Comparison of ENCODE assay signal across 9 cellular contexts in genomic region chr10:32332299-32332750, GRCh38. TPM values are rescaled to one million over a fixed set of nuclear protein-coding genes. Genes with fewer than 3 reads are reported as not detected.
DNase-seq lines count a peak whose midpoint lies in the region; ATAC-seq, FAIRE-seq and TF ChIP-seq lines count a peak whose summit lies in the region.
"Had no signal": no experiment of that assay in that cellular context is flagged by ENCODE, and none has a peak within 500 bp of the region (broad histone marks: within the 10 kb centered on the region; RNA-seq: fewer than 3 reads in every experiment).

No MANE protein-coding gene starts in this region.

- POLR2A ChIA-PET in HepG2 (lab: Yijun Ruan, JAX) = no interaction called here

- WGBS in HepG2 (ENCODE audit: low lambda C conversion rate) = 95% methylated on average over 3 of the region's 3 CpGs
- 18 to 48% methylated on average over 3 of the region's 3 CpGs for WGBS in tibial nerve, 2 donors

- no peaks in the 10 kb centered on the region for H3K9me3 ChIP-seq in HepG2 (ENCODE audit: low read length)
- no peaks in the 10 kb centered on the region for H3K9me3 ChIP-seq in tibial nerve

- no peak for FAIRE-seq in HepG2 (lab: Jason Lieb, UNC)

- no peaks in the 10 kb centered on the region for H3K9me3 Mint-ChIP-seq in stimulated activated effector memory CD8-positive, alpha-beta T cell treated with anti-CD3 and anti-CD28 coated beads, Interleukin-12 subunit alpha, Interleukin-12 subunit beta, amount 100 ng/mL, for 72 hours

- peak overlapping the region; percentile 53 for H3K27ac Mint-ChIP-seq in stimulated activated effector memory CD8-positive, alpha-beta T cell treated with anti-CD3 and anti-CD28 coated beads, Interleukin-12 subunit alpha, Interleukin-12 subunit beta, amount 100 ng/mL, for 72 hours

- H3K36me3 Mint-ChIP-seq in stimulated activated effector memory CD8-positive, alpha-beta T cell treated with anti-CD3 and anti-CD28 coated beads, Interleukin-12 subunit alpha, Interleukin-12 subunit beta, amount 100 ng/mL, for 72 hours = peaks cover 62% of the 10 kb centered on the region

- H3K36me3 ChIP-seq in HepG2 (replicated peaks in 1 of 2; ENCODE audit: control insufficient read depth in 1 of 2, insufficient read depth in 2 of 2, low read length in 2 of 2) = peaks cover 0 to 5% of the 10 kb centered on the region in 2 experiments; a peak in 3 of 5 replicates
- no peaks in the 10 kb centered on the region for H3K36me3 ChIP-seq in tibial nerve

- H3K4me3 Mint-ChIP-seq in stimulated activated effector memory CD8-positive, alpha-beta T cell treated with anti-CD3 and anti-CD28 coated beads, Interleukin-12 subunit alpha, Interleukin-12 subunit beta, amount 100 ng/mL, for 72 hours = peak overlapping the region; percentile 60

- in situ Hi-C loops in HepG2 (cut with HindIII; ENCODE audit: extremely low pct_ligation_motif_present, low pct_unique_long_range_greater_than_20kb) = no loop called here

- H2AFZ ChIP-seq in HepG2 (ENCODE audit: low read length) = no peak overlapping the region

- peaks cover 96% of the 10 kb centered on the region for H3K79me2 ChIP-seq in HepG2 (ENCODE audit: insufficient read depth, low read length)

- TF ChIP-seq EP300 in HepG2 (IDR thresholded peaks at IDR 0.05; ENCODE audit: low read depth in 2 of 2, low read length in 2 of 2) = no peak
- no peak for TF ChIP-seq EP300 in HepG2 (CRISPR knock-in tag; IDR thresholded peaks at IDR 0.05; ENCODE audit: borderline replicate concordance)
- no peak for TF ChIP-seq EP300 in tibial nerve (IDR thresholded peaks at IDR 0.05)

- no peak for TF ChIP-seq RAD21 in HepG2 (CRISPR knock-in tag; IDR thresholded peaks at IDR 0.05)

- no peak overlapping the region for H3K9ac ChIP-seq in HepG2 (ENCODE audit: insufficient read depth, low read depth, low read length)

- H3K4me3 ChIP-seq in HepG2 (replicated peaks in 1 of 3; ENCODE audit: insufficient read depth in 1 of 3, low read depth in 2 of 3, low read length in 3 of 3) = no peak overlapping the region
- H3K4me3 ChIP-seq in tibial nerve = no peak overlapping the region

- H3K27me3 ChIP-seq in HepG2 (ENCODE audit: control insufficient read depth in 1 of 2, insufficient read depth in 2 of 2, low read length in 2 of 2) (no peaks in the 10 kb centered on the region), tibial nerve (no peaks in the 10 kb centered on the region)

- CTCF ChIA-PET in HepG2 (lab: Yijun Ruan, JAX; ENCODE audit: low intra/inter-chr PET ratio, low total read pairs) = no interaction called here

- TF ChIP-seq CTCF in HepG2 (CRISPR knock-in tag; IDR thresholded peaks at IDR 0.05) (no peak), tibial nerve (IDR thresholded peaks at IDR 0.05) (no peak)

- ATAC-seq in GM21825 (IDR thresholded peaks at IDR 0.05; ENCODE audit: unreplicated experiment) (peak; percentile 92), HepG2 (peak; percentile 80)
- peak; percentile 99 for ATAC-seq in stimulated activated effector memory CD8-positive, alpha-beta T cell treated with anti-CD3 and anti-CD28 coated beads, Interleukin-12 subunit alpha, Interleukin-12 subunit beta, amount 100 ng/mL, for 72 hours

- TF ChIP-seq POLR2A in GM10847 (IDR thresholded peaks at IDR 0.05; ENCODE audit: extremely low read depth, insufficient read length) (peak; percentile 41), HepG2 (IDR thresholded peaks at IDR 0.05; ENCODE audit: insufficient read depth in 1 of 2, low read depth in 2 of 2, low read length in 2 of 2) (no peak), tibial nerve (IDR thresholded peaks at IDR 0.05) (no peak)

- intact Hi-C loops in HepG2 (cut with micrococcal nuclease; ENCODE audit: unreplicated experiment) = no loop called here

- peak; percentile 37 for DNase-seq in RPMI7951 (ENCODE audit: low read depth)
- DNase-seq in activated naive CD4-positive, alpha-beta T cell treated with anti-CD3 and anti-CD28 coated beads, Interleukin-2, amount 50 U/mL, for 16 hours = peak; percentile 75
- DNase-seq in HepG2 (ENCODE audit: low spot score) = no peak
- DNase-seq in stimulated activated effector memory CD8-positive, alpha-beta T cell treated with anti-CD3 and anti-CD28 coated beads, Interleukin-12 subunit alpha, Interleukin-12 subunit beta, amount 100 ng/mL, for 72 hours (ENCODE audit: low spot score in 2 of 2) = peak; percentile 53 to 84
- no peak for DNase-seq in SW480 (ENCODE audit: low spot score)
- no peak for DNase-seq in tibial nerve (ENCODE audit: low spot score in 2 of 2)

- BruUV-seq in HepG2 (replicated peaks; lab: Mats Ljungman, UMichigan) = no TSS peak

- peaks cover 69% of the 10 kb centered on the region for H3K4me1 Mint-ChIP-seq in stimulated activated effector memory CD8-positive, alpha-beta T cell treated with anti-CD3 and anti-CD28 coated beads, Interleukin-12 subunit alpha, Interleukin-12 subunit beta, amount 100 ng/mL, for 72 hours

- H3K4me1 ChIP-seq in HepG2 (ENCODE audit: insufficient read depth, low read length) (peaks cover 65% of the 10 kb centered on the region), tibial nerve (peaks cover 0 to 100% (median 61%) of the 10 kb centered on the region in 4 donors)

- H3K27ac ChIP-seq in HepG2 (ENCODE audit: extremely low read length, insufficient read depth, low read length) = no peak overlapping the region
- H3K27ac ChIP-seq in tibial nerve = peak overlapping the region in 1 of 4 donors; percentile 28
- H3K27ac ChIP-seq: HL-60 had no signal

- no peak overlapping the region for H3K4me2 ChIP-seq in HepG2 (ENCODE audit: low read depth, low read length)

- peaks cover 76% of the 10 kb centered on the region for H4K20me1 ChIP-seq in HepG2 (ENCODE audit: insufficient read depth, low read length)

TF ChIP-seq in HepG2, 621 proteins besides CTCF, POLR2A, EP300 and RAD21:
- TF ChIP-seq CENPX (CRISPR knock-in tag; IDR thresholded peaks at IDR 0.05) (no peak), ARNT (IDR thresholded peaks at IDR 0.05) (no peak), ATF4 (CRISPR knock-in tag; IDR thresholded peaks at IDR 0.05) (no peak), ZNF496 (CRISPR knock-in tag; IDR thresholded peaks at IDR 0.05; ENCODE audit: insufficient replicate concordance) (no peak), ZNF24 (IDR thresholded peaks at IDR 0.05) (no peak), ZNF251 (CRISPR knock-in tag; IDR thresholded peaks at IDR 0.05) (no peak), AHR (CRISPR knock-in tag; IDR thresholded peaks at IDR 0.05) (no peak), ZNF484 (CRISPR knock-in tag; IDR thresholded peaks at IDR 0.05; ENCODE audit: borderline replicate concordance, low read depth) (no peak), ZNF333 (CRISPR knock-in tag; IDR thresholded peaks at IDR 0.05; ENCODE audit: borderline replicate concordance) (no peak), ZNF598 (CRISPR knock-in tag; IDR thresholded peaks at IDR 0.05; ENCODE audit: borderline replicate concordance) (no peak), ZNF619 (CRISPR knock-in tag; IDR thresholded peaks at IDR 0.05) (no peak), MAFF (IDR thresholded peaks at IDR 0.05; ENCODE audit: low read depth, low read length) (no peak), BCL6 (CRISPR knock-in tag; IDR thresholded peaks at IDR 0.05) (no peak), RORA (CRISPR knock-in tag; IDR thresholded peaks at IDR 0.05) (no peak), PRPF4 (IDR thresholded peaks at IDR 0.05; ENCODE audit: low read depth, low read length, poor library complexity, severe bottlenecking) (no peak), ZNF615 (CRISPR knock-in tag; IDR thresholded peaks at IDR 0.05; ENCODE audit: borderline replicate concordance) (no peak), ZNF782 (CRISPR knock-in tag; IDR thresholded peaks at IDR 0.05; ENCODE audit: borderline replicate concordance) (no peak), TCF12 (IDR thresholded peaks at IDR 0.05) (no peak), TCF12 (CRISPR knock-in tag; IDR thresholded peaks at IDR 0.05) (no peak)
TF ChIP-seq in HepG2: peak in this region for 0.

RNA-seq across cellular contexts. Expression of gene EPC1, which starts 14.6 kb away (rescaled TPM):
- 14.1 and 18.1 TPM in 2 replicates for total RNA-seq in RPMI7951 (2014; rRNA removed; shearing (Covaris generic))
- total RNA-seq in HepG2 (2016; rRNA removed; fragmentation: Illumina TruSeq; extraction: Trizol) (23.6 and 28.7 TPM in 2 replicates), tibial nerve (10 to 100 TPM; 47.5 to 72.8 (median 62.7) TPM)
- 18.0 and 19.2 TPM in 2 replicates for total RNA-seq in HepG2 (2016; cell fraction: cytosol; rRNA removed; fragmentation: Illumina TruSeq; extraction: Trizol; ENCODE audit: low read depth)
- total RNA-seq in HepG2 (2016; cell fraction: insoluble cytoplasmic fraction; rRNA removed; fragmentation: Illumina TruSeq; extraction: Trizol) = 25.1 and 29.8 TPM in 2 replicates
- 26.1 and 31.2 TPM in 2 replicates for total RNA-seq in HepG2 (2016; cell fraction: membrane; rRNA removed; fragmentation: Illumina TruSeq; extraction: Trizol)
- total RNA-seq in HepG2 (2016; cell fraction: nucleus; rRNA removed; fragmentation: Illumina TruSeq; extraction: Trizol) = 55.1 and 59.9 TPM in 2 replicates
- polyA plus RNA-seq in HepG2 (2011; rRNA removed) = 39.2 and 44.2 TPM in 2 replicates
- polyA plus RNA-seq in HepG2 (2011; cell fraction: cytosol; rRNA removed) = 24.6 and 24.8 TPM in 2 replicates
- 51.1 and 64.3 TPM in 2 replicates for polyA plus RNA-seq in HepG2 (2011; cell fraction: nucleus; rRNA removed)
- polyA plus RNA-seq in HepG2 (2012) = 11.5 and 11.9 TPM in 2 replicates
- 20.3 and 20.7 TPM in 2 replicates for polyA plus RNA-seq in HepG2 (2016; cell fraction: cytosol; fragmentation: Illumina TruSeq; extraction: Trizol; ENCODE audit: low read depth)
- 22.1 and 22.7 TPM in 2 replicates for polyA plus RNA-seq in HepG2 (2016; cell fraction: insoluble cytoplasmic fraction; fragmentation: Illumina TruSeq; extraction: Trizol; ENCODE audit: low read depth)
- polyA plus RNA-seq in HepG2 (2016; cell fraction: membrane; fragmentation: Illumina TruSeq; extraction: Trizol; ENCODE audit: low read depth) = 22.4 and 25.4 TPM in 2 replicates
- polyA plus RNA-seq in HepG2 (2016; cell fraction: nucleus; fragmentation: Illumina TruSeq; extraction: Trizol; ENCODE audit: insufficient read depth, low read depth) = 67.0 and 70.2 TPM in 2 replicates
- polyA minus RNA-seq in HepG2 (2011; rRNA and poly(A)+ RNA removed; ENCODE audit: low replicate concordance) = 49.8 and 55.1 TPM in 2 replicates
- 15.8 and 17.6 TPM in 2 replicates for polyA minus RNA-seq in HepG2 (2011; cell fraction: cytosol; rRNA and poly(A)+ RNA removed)
- 112 and 118 TPM in 2 replicates for polyA minus RNA-seq in HepG2 (2011; cell fraction: nucleus; rRNA and poly(A)+ RNA removed)

Comparison
In these comparisons a context has a peak if more than half of its experiments do, and no peak if none do; other contexts are left out.
1. DNase-seq: peak in RPMI7951 (single experiment), activated naive CD4-positive, alpha-beta T cell treated with anti-CD3 and anti-CD28 coated beads, Interleukin-2, amount 50 U/mL, for 16 hours (single experiment) and stimulated activated effector memory CD8-positive, alpha-beta T cell treated with anti-CD3 and anti-CD28 coated beads, Interleukin-12 subunit alpha, Interleukin-12 subunit beta, amount 100 ng/mL, for 72 hours (2 of 2); none in HepG2 (single experiment), SW480 (single experiment) and tibial nerve (0 of 2).
2. Peak in every context shown above with its lines, with median percentiles within 50 percentile points of each other: ATAC-seq.